ENCODE assay signal across 1 cellular context in genomic region chr15:66702770-66703539, GRCh38.
TF ChIP-seq lines count a peak whose summit lies in the region.

No MANE protein-coding gene starts in this region.

TF ChIP-seq in GM12878, 131 proteins besides CTCF, POLR2A, EP300 and RAD21 (continued from another document):
- TF ChIP-seq E2F8 (IDR thresholded peaks at IDR 0.05; ENCODE audit: low read depth, partially characterized antibody): no peak
- no peak for TF ChIP-seq GABPA (IDR thresholded peaks at IDR 0.05; ENCODE audit: low read depth)
- TF ChIP-seq, protein P1, sequence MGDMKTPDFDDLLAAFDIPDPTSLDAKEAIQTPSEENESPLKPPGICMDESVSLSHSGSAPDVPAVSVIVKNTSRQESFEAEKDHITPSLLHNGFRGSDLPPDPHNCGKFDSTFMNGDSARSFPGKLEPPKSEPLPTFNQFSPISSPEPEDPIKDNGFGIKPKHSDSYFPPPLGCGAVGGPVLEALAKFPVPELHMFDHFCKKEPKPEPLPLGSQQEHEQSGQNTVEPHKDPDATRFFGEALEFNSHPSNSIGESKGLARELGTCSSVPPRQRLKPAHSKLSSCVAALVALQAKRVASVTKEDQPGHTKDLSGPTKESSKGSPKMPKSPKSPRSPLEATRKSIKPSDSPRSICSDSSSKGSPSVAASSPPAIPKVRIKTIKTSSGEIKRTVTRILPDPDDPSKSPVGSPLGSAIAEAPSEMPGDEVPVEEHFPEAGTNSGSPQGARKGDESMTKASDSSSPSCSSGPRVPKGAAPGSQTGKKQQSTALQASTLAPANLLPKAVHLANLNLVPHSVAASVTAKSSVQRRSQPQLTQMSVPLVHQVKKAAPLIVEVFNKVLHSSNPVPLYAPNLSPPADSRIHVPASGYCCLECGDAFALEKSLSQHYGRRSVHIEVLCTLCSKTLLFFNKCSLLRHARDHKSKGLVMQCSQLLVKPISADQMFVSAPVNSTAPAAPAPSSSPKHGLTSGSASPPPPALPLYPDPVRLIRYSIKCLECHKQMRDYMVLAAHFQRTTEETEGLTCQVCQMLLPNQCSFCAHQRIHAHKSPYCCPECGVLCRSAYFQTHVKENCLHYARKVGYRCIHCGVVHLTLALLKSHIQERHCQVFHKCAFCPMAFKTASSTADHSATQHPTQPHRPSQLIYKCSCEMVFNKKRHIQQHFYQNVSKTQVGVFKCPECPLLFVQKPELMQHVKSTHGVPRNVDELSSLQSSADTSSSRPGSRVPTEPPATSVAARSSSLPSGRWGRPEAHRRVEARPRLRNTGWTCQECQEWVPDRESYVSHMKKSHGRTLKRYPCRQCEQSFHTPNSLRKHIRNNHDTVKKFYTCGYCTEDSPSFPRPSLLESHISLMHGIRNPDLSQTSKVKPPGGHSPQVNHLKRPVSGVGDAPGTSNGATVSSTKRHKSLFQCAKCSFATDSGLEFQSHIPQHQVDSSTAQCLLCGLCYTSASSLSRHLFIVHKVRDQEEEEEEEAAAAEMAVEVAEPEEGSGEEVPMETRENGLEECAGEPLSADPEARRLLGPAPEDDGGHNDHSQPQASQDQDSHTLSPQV (IDR thresholded peaks at IDR 0.05): no peak
- TF ChIP-seq ZNF622 (IDR thresholded peaks at IDR 0.05): no peak
- no peak for TF ChIP-seq POU2F2 (IDR thresholded peaks at IDR 0.05; ENCODE audit: borderline replicate concordance, low read depth, low read length)
